8 cellular contexts compared by ENCODE assay signal in genomic region chr10:18214692-18215563, GRCh38.
DNase-seq lines count a peak whose midpoint lies in the region; ATAC-seq, FAIRE-seq and TF ChIP-seq lines count a peak whose summit lies in the region.

No MANE protein-coding gene starts in this region.

- no peaks in the 10 kb centered on the region for H3K36me3 ChIP-seq in endothelial cell of umbilical vein (ENCODE audit: control insufficient read depth in 2 of 2, extremely low read depth in 1 of 2, insufficient read depth in 2 of 2, low read length in 2 of 2)

- H3K27ac ChIP-seq in endothelial cell of umbilical vein (ENCODE audit: insufficient read depth, low read depth, low read length) = no peak overlapping the region

- no peak overlapping the region for H3K4me3 ChIP-seq in endothelial cell of umbilical vein (replicated peaks in 1 of 3; ENCODE audit: insufficient read depth in 1 of 3, low read depth in 1 of 3, low read length in 3 of 3)

- FAIRE-seq in endothelial cell of umbilical vein (lab: Jason Lieb, UNC) = peak; percentile 49

- no peak overlapping the region for H3K4me2 ChIP-seq in endothelial cell of umbilical vein (ENCODE audit: insufficient read depth, low read length)

- no peak for ATAC-seq in HG02973 (IDR thresholded peaks at IDR 0.05; ENCODE audit: unreplicated experiment)

- no peak overlapping the region for H2AFZ ChIP-seq in endothelial cell of umbilical vein (ENCODE audit: low read depth, low read length)

- no peak overlapping the region for H3K9ac ChIP-seq in endothelial cell of umbilical vein (replicated peaks; ENCODE audit: extremely low read depth, insufficient read depth, low read length)

- TF ChIP-seq CTCF in HFFc6 (IDR thresholded peaks at IDR 0.05) (peak; percentile 79), endothelial cell of umbilical vein (IDR thresholded peaks at IDR 0.05; ENCODE audit: extremely low read depth in 1 of 2, insufficient read depth in 1 of 2, low read depth in 1 of 2, low read length in 2 of 2) (peak; percentile 47 to 65)

- dilution Hi-C loops in endothelial cell of umbilical vein (cut with MboI; ENCODE audit: extremely low pct_ligation_motif_present, low sequenced_read_pairs) = no loop called here

- intact Hi-C loops in endothelial cell of umbilical vein (cut with micrococcal nuclease) = loop anchor here (1.0 to 2.0 kb wide), 4 partner anchors 305 to 608 kb away; no protein-coding TSS in a partner anchor

- no peaks in the 10 kb centered on the region for H3K4me1 Mint-ChIP-seq in HFFc6 (ENCODE audit: low read depth)

- no peak overlapping the region for H3K4me3 Mint-ChIP-seq in HFFc6

- no peaks in the 10 kb centered on the region; the same call in 1 of the 2 replicates for H3K27me3 Mint-ChIP-seq in HFFc6 (ENCODE audit: insufficient read depth)

- no TSS peak for BruUV-seq in endothelial cell of umbilical vein (replicated peaks; lab: Mats Ljungman, UMichigan)

- no peak overlapping the region for H3K27ac Mint-ChIP-seq in HFFc6

- CTCF ChIA-PET in endothelial cell of umbilical vein (lab: Charles Lee) = no interaction called here

- H3K4me1 ChIP-seq in endothelial cell of umbilical vein (ENCODE audit: control insufficient read depth, extremely low read depth, insufficient read depth, low read length) = no peaks in the 10 kb centered on the region

- no peaks in the 10 kb centered on the region for H3K9me3 ChIP-seq in endothelial cell of umbilical vein (replicated peaks; ENCODE audit: control insufficient read depth, insufficient read depth, low read length)

- no peaks in the 10 kb centered on the region for H3K9me3 Mint-ChIP-seq in HFFc6

- H3K36me3 Mint-ChIP-seq in HFFc6 (ENCODE audit: low read depth) = no peaks in the 10 kb centered on the region

- H3K27me3 ChIP-seq in endothelial cell of umbilical vein (ENCODE audit: control insufficient read depth in 2 of 2, insufficient read depth in 2 of 2, low read length in 2 of 2) = no peaks in the 10 kb centered on the region

- no peaks in the 10 kb centered on the region for H4K20me1 ChIP-seq in endothelial cell of umbilical vein (replicated peaks; ENCODE audit: control insufficient read depth, extremely low read depth, insufficient read depth, low read length)

- no peaks in the 10 kb centered on the region for H3K79me2 ChIP-seq in endothelial cell of umbilical vein (ENCODE audit: control insufficient read depth, insufficient read depth, low read length)

- no peaks in the 10 kb centered on the region for H3K9me1 ChIP-seq in endothelial cell of umbilical vein (replicated peaks; ENCODE audit: control insufficient read depth, extremely low read depth, insufficient read depth, low read length)

- DNase-seq in NCI-H1105 treated with DMSO at 0.1 percent for 48 hours (lab: John Stamatoyannopoulos, UW) (peak; percentile 11), NCI-H1105 (lab: John Stamatoyannopoulos, UW) (no peak), HFFc6 (peak; percentile 13), RPMI7951 (ENCODE audit: low read depth) (peak; percentile 52), endothelial cell of umbilical vein (ENCODE audit: low read depth, low spot score) (peak; percentile 55), middle frontal gyrus (ENCODE audit: extremely low spot score, low spot score) (peak; percentile 65), NCI-H1417 treated with DMSO at 0.1 percent for 48 hours (lab: John Stamatoyannopoulos, UW) (no peak)

- POLR2A ChIA-PET in endothelial cell of umbilical vein (lab: Charles Lee) = no interaction called here

- no peak for TF ChIP-seq POLR2A in endothelial cell of umbilical vein (IDR thresholded peaks at IDR 0.05; ENCODE audit: low read depth, low read length)

TF ChIP-seq in endothelial cell of umbilical vein, 7 proteins besides CTCF, POLR2A, EP300 and RAD21:
- TF ChIP-seq MYC (IDR thresholded peaks at IDR 0.05; ENCODE audit: low read depth, low read length) = no peak
- no peak for TF ChIP-seq EZH2 (IDR thresholded peaks at IDR 0.05; ENCODE audit: borderline replicate concordance, low read depth, low read length, severe bottlenecking)
- TF ChIP-seq POLR2AphosphoS5 (IDR thresholded peaks at IDR 0.05; ENCODE audit: insufficient read depth, low read depth, low read length) = no peak
- TF ChIP-seq MAX (IDR thresholded peaks at IDR 0.05; ENCODE audit: insufficient read depth, insufficient read length) = no peak
- no peak for TF ChIP-seq JUN (IDR thresholded peaks at IDR 0.05; ENCODE audit: borderline replicate concordance, insufficient read depth, insufficient read length, low read depth)
- no peak for TF ChIP-seq GATA2 (IDR thresholded peaks at IDR 0.05; ENCODE audit: insufficient read depth, insufficient read length, low read depth, low read length)
- no peak for TF ChIP-seq FOS (IDR thresholded peaks at IDR 0.05; ENCODE audit: borderline replicate concordance, insufficient read depth, low read length)
TF ChIP-seq in endothelial cell of umbilical vein: peak in this region for 0.

Comparison
In these comparisons a context has a peak if more than half of its experiments do, and no peak if none do; other contexts are left out.
1. DNase-seq: peak in NCI-H1105 treated with DMSO at 0.1 percent for 48 hours (single experiment), HFFc6 (single experiment), RPMI7951 (single experiment), endothelial cell of umbilical vein (single experiment) and middle frontal gyrus (single experiment); none in NCI-H1105 (single experiment) and NCI-H1417 treated with DMSO at 0.1 percent for 48 hours (single experiment).